Comparison of ENCODE assay signal across 23 cellular contexts in genomic region chr2:9337901-9338300, GRCh38.
"Had no signal": no experiment of that assay in that cellular context is flagged by ENCODE, and none has a peak within 500 bp of the region (broad histone marks: within the 10 kb centered on the region; RNA-seq: fewer than 3 reads in every experiment).

No MANE protein-coding gene starts in this region.

- DNase-seq: activated B cell treated with CpG ODN at 0.5 μM for 24 hours; activated CD4-positive, alpha-beta T cell treated with anti-CD3 and anti-CD28 coated beads for 1 hour; activated CD4-positive, alpha-beta T cell treated with anti-CD3 and anti-CD28 coated beads, Interleukin-2, amount 10 ng/mL, durations not matched to agents 24 days and 14 days; activated CD4-positive, alpha-beta T cell treated with anti-CD3 and anti-CD28 coated beads, Interleukin-2, amount 50 U/mL, for 48 hours; activated gamma-delta T cell treated with Interleukin-2 at 50 U/mL for 16 hours; activated naive CD4-positive, alpha-beta T cell treated with anti-CD3 and anti-CD28 coated beads, Interleukin-2, amount 10 ng/mL, durations not matched to agents 7 days and 5 days; activated naive CD8-positive, alpha-beta T cell treated with anti-CD3 and anti-CD28 coated beads for 36 hours; activated T-cell treated with anti-CD3 and anti-CD28 coated beads for 4 hours; activated T-cell treated with anti-CD3 and anti-CD28 coated beads, Interleukin-2, amount 50 U/mL, for 48 hours; adrenal gland; aorta; body of pancreas; MM.1S; NCI-H1105; NCI-H1436; NCI-H1694 treated with DMSO at 0.1 percent for 48 hours; NCI-H2029 treated with DMSO at 0.1 percent for 48 hours; NCI-H345; NCI-H524; PC-3; SHP77 treated with DMSO at 0.1 percent for 48 hours had no signal

- H3K4me3 ChIP-seq: adrenal gland, body of pancreas had no signal

- H3K27me3 ChIP-seq: adrenal gland, body of pancreas had no signal

- H3K4me3 Mint-ChIP-seq: activated B cell treated with CpG ODN at 0.5 μM for 24 hours; activated CD4-positive, alpha-beta T cell treated with anti-CD3 and anti-CD28 coated beads, Interleukin-2, amount 10 ng/mL, durations not matched to agents 24 days and 14 days; activated naive CD4-positive, alpha-beta T cell treated with anti-CD3 and anti-CD28 coated beads, Interleukin-2, amount 10 ng/mL, durations not matched to agents 7 days and 5 days; activated naive CD8-positive, alpha-beta T cell treated with anti-CD3 and anti-CD28 coated beads for 36 hours; activated T-helper 17 cell treated with anti-CD3 and anti-CD28 coated beads, Interleukin-2, amount 50 U/mL, for 72 hours; T-helper 1 cell treated with Interleukin-12 subunit alpha and Interleukin-12 subunit beta and Interleukin-4 antibody, amounts not matched to agents 30 μg/mL and 1 μg/mL, for 36 hours had no signal

- H3K27ac Mint-ChIP-seq: activated B cell treated with CpG ODN at 0.5 μM for 24 hours; activated CD4-positive, alpha-beta T cell treated with anti-CD3 and anti-CD28 coated beads, Interleukin-2, amount 10 ng/mL, durations not matched to agents 24 days and 14 days; activated naive CD4-positive, alpha-beta T cell treated with anti-CD3 and anti-CD28 coated beads, Interleukin-2, amount 10 ng/mL, durations not matched to agents 7 days and 5 days; activated naive CD8-positive, alpha-beta T cell treated with anti-CD3 and anti-CD28 coated beads for 36 hours; activated T-helper 17 cell treated with anti-CD3 and anti-CD28 coated beads, Interleukin-2, amount 50 U/mL, for 72 hours; T-helper 1 cell treated with Interleukin-12 subunit alpha and Interleukin-12 subunit beta and Interleukin-4 antibody, amounts not matched to agents 30 μg/mL and 1 μg/mL, for 36 hours had no signal

- H3K36me3 Mint-ChIP-seq: activated naive CD4-positive, alpha-beta T cell treated with anti-CD3 and anti-CD28 coated beads, Interleukin-2, amount 10 ng/mL, durations not matched to agents 7 days and 5 days; activated naive CD8-positive, alpha-beta T cell treated with anti-CD3 and anti-CD28 coated beads for 36 hours had no signal

- H3K27me3 Mint-ChIP-seq: activated B cell treated with CpG ODN at 0.5 μM for 24 hours; activated naive CD8-positive, alpha-beta T cell treated with anti-CD3 and anti-CD28 coated beads for 36 hours had no signal

- H3K4me1 Mint-ChIP-seq: activated CD4-positive, alpha-beta T cell treated with anti-CD3 and anti-CD28 coated beads, Interleukin-2, amount 10 ng/mL, durations not matched to agents 24 days and 14 days; activated T-helper 17 cell treated with anti-CD3 and anti-CD28 coated beads, Interleukin-2, amount 50 U/mL, for 72 hours had no signal

- H3K4me1 ChIP-seq: adrenal gland had no signal

- H3K9me3 Mint-ChIP-seq: activated B cell treated with CpG ODN at 0.5 μM for 24 hours; activated CD4-positive, alpha-beta T cell treated with anti-CD3 and anti-CD28 coated beads, Interleukin-2, amount 10 ng/mL, durations not matched to agents 24 days and 14 days; activated naive CD4-positive, alpha-beta T cell treated with anti-CD3 and anti-CD28 coated beads, Interleukin-2, amount 10 ng/mL, durations not matched to agents 7 days and 5 days; activated naive CD8-positive, alpha-beta T cell treated with anti-CD3 and anti-CD28 coated beads for 36 hours; activated T-helper 17 cell treated with anti-CD3 and anti-CD28 coated beads, Interleukin-2, amount 50 U/mL, for 72 hours; T-helper 1 cell treated with Interleukin-12 subunit alpha and Interleukin-12 subunit beta and Interleukin-4 antibody, amounts not matched to agents 30 μg/mL and 1 μg/mL, for 36 hours had no signal

- H3K27ac ChIP-seq: adrenal gland, body of pancreas had no signal

- H3K9me3 ChIP-seq: adrenal gland, body of pancreas had no signal
